ENCODE assay signal across 8 cellular contexts in genomic region chr19:3285647-3286176, GRCh38.
DNase-seq lines count a peak whose midpoint lies in the region; ATAC-seq, FAIRE-seq and TF ChIP-seq lines count a peak whose summit lies in the region.

No MANE protein-coding gene starts in this region.

- peak; percentile 75 for DNase-seq in GM20000 (ENCODE audit: low spot score)
- peak; percentile 65 for DNase-seq in activated CD4-positive, alpha-beta T cell treated with anti-CD3 and anti-CD28 coated beads, Interleukin-2, amount 10 ng/mL, durations not matched to agents 24 days and 14 days
- peak; percentile 36 for DNase-seq in germinal center (ENCODE audit: low spot score)
- peak; percentile 65 to 67 for DNase-seq in stimulated activated CD4-positive, alpha-beta T cell treated with anti-CD3 and anti-CD28 coated beads, Interleukin-15, amount 100 ng/mL, for 48 hours (ENCODE audit: low read depth in 2 of 2)
- no peak for DNase-seq in inferior parietal cortex (ENCODE audit: extremely low spot score)
- no peak for DNase-seq in GM12891 (ENCODE audit: insufficient read length, low spot score)

- TF ChIP-seq CTCF in GM20000 (IDR thresholded peaks at IDR 0.05; ENCODE audit: extremely low read depth, missing control alignments): no peak

- H3K9me3 Mint-ChIP-seq in activated CD4-positive, alpha-beta T cell treated with anti-CD3 and anti-CD28 coated beads, Interleukin-2, amount 10 ng/mL, durations not matched to agents 24 days and 14 days: peaks cover 5% of the 10 kb centered on the region

- H3K27me3 Mint-ChIP-seq in activated CD4-positive, alpha-beta T cell treated with anti-CD3 and anti-CD28 coated beads, Interleukin-2, amount 10 ng/mL, durations not matched to agents 24 days and 14 days: peaks cover 6% of the 10 kb centered on the region

- no peak overlapping the region for H3K27ac Mint-ChIP-seq in activated CD4-positive, alpha-beta T cell treated with anti-CD3 and anti-CD28 coated beads, Interleukin-2, amount 10 ng/mL, durations not matched to agents 24 days and 14 days

- no peak for ATAC-seq in GM18498 (IDR thresholded peaks at IDR 0.05; ENCODE audit: unreplicated experiment)
- no peak for ATAC-seq in GM21528 (IDR thresholded peaks at IDR 0.05; ENCODE audit: low FRiP score, unreplicated experiment)

- H3K4me1 Mint-ChIP-seq in activated CD4-positive, alpha-beta T cell treated with anti-CD3 and anti-CD28 coated beads, Interleukin-2, amount 10 ng/mL, durations not matched to agents 24 days and 14 days: peaks cover 5% of the 10 kb centered on the region

- intact Hi-C loops in activated CD4-positive, alpha-beta T cell treated with anti-CD3 and anti-CD28 coated beads, Interleukin-2, amount 10 ng/mL, durations not matched to agents 24 days and 14 days (cut with micrococcal nuclease): loop anchor here (1.0 kb wide), 1 partner anchor 9 kb away; no protein-coding TSS in a partner anchor

- peak overlapping the region; percentile 45 for H3K4me3 Mint-ChIP-seq in activated CD4-positive, alpha-beta T cell treated with anti-CD3 and anti-CD28 coated beads, Interleukin-2, amount 10 ng/mL, durations not matched to agents 24 days and 14 days

- TF ChIP-seq POLR2A in GM12891 (IDR thresholded peaks at IDR 0.05; ENCODE audit: low read depth, low read length): no peak

- no peaks in the 10 kb centered on the region for H3K36me3 Mint-ChIP-seq in activated CD4-positive, alpha-beta T cell treated with anti-CD3 and anti-CD28 coated beads, Interleukin-2, amount 10 ng/mL, durations not matched to agents 24 days and 14 days (ENCODE audit: low read depth)

- FAIRE-seq in GM12891 (lab: Jason Lieb, UNC): no peak

TF ChIP-seq in GM12891, 5 proteins besides CTCF, POLR2A, EP300 and RAD21:
- TF ChIP-seq POU2F2 (IDR thresholded peaks at IDR 0.05; ENCODE audit: low read depth, low read length) (no peak), SPI1 (IDR thresholded peaks at IDR 0.05; ENCODE audit: low read depth, low read length) (no peak), POLR2AphosphoS5 (IDR thresholded peaks at IDR 0.05; ENCODE audit: low read depth, low read length) (no peak), PAX5 (IDR thresholded peaks at IDR 0.05; ENCODE audit: insufficient read depth, low read length, severe bottlenecking) (no peak)

Comparison
In these comparisons a context has a peak if more than half of its experiments do, and no peak if none do; other contexts are left out.
1. DNase-seq: peak in GM20000 (single experiment), activated CD4-positive, alpha-beta T cell treated with anti-CD3 and anti-CD28 coated beads, Interleukin-2, amount 10 ng/mL, durations not matched to agents 24 days and 14 days (single experiment), germinal center (single experiment) and stimulated activated CD4-positive, alpha-beta T cell treated with anti-CD3 and anti-CD28 coated beads, Interleukin-15, amount 100 ng/mL, for 48 hours (2 of 2); none in inferior parietal cortex (single experiment) and GM12891 (single experiment).